Comparison of ENCODE assay signal across 1 cellular context in genomic region chr5:33092719-33093118, GRCh38.
TF ChIP-seq lines count a peak whose summit lies in the region.

No MANE protein-coding gene starts in this region.

TF ChIP-seq in IMR-90, 13 proteins besides CTCF, POLR2A, EP300 and RAD21:
- TF ChIP-seq CEBPB (IDR thresholded peaks at IDR 0.05; ENCODE audit: low read depth, low read length) (no peak), USF2 (IDR thresholded peaks at IDR 0.05; ENCODE audit: low read depth, low read length) (no peak), RFX5 (IDR thresholded peaks at IDR 0.05; ENCODE audit: low read depth, low read length) (no peak), BHLHE40 (IDR thresholded peaks at IDR 0.05; ENCODE audit: low read depth, low read length) (no peak), RCOR1 (IDR thresholded peaks at IDR 0.05; ENCODE audit: insufficient replicate concordance, low read length) (no peak), CHD1 (IDR thresholded peaks at IDR 0.05; ENCODE audit: low read depth, low read length) (no peak), MXI1 (IDR thresholded peaks at IDR 0.05; ENCODE audit: borderline replicate concordance, low read depth, low read length) (no peak), MAZ (IDR thresholded peaks at IDR 0.05; ENCODE audit: borderline replicate concordance, low read depth, low read length) (no peak), MAFK (IDR thresholded peaks at IDR 0.05; ENCODE audit: low read depth, low read length) (no peak)
TF ChIP-seq in IMR-90: peak in this region for 0.
